19 cellular contexts compared by ENCODE assay signal in genomic region chr2:188444106-188444835, GRCh38.
DNase-seq lines count a peak whose midpoint lies in the region; ATAC-seq, FAIRE-seq and TF ChIP-seq lines count a peak whose summit lies in the region.
"Had no signal": no experiment of that assay in that cellular context is flagged by ENCODE, and none has a peak within 500 bp of the region (broad histone marks: within the 10 kb centered on the region; RNA-seq: fewer than 3 reads in every experiment).

No MANE protein-coding gene starts in this region.

- H3K9me3 Mint-ChIP-seq in stimulated activated effector memory CD8-positive, alpha-beta T cell treated with anti-CD3 and anti-CD28 coated beads, Interleukin-12 subunit alpha, Interleukin-12 subunit beta, amount 100 ng/mL, for 72 hours = peaks cover 7% of the 10 kb centered on the region

- H3K4me1 Mint-ChIP-seq in stimulated activated effector memory CD8-positive, alpha-beta T cell treated with anti-CD3 and anti-CD28 coated beads, Interleukin-12 subunit alpha, Interleukin-12 subunit beta, amount 100 ng/mL, for 72 hours = no peaks in the 10 kb centered on the region
- H3K4me1 Mint-ChIP-seq: B cell; CD4-positive, CD25-positive, alpha-beta regulatory T cell had no signal

- no peak overlapping the region for H3K27ac Mint-ChIP-seq in stimulated activated effector memory CD8-positive, alpha-beta T cell treated with anti-CD3 and anti-CD28 coated beads, Interleukin-12 subunit alpha, Interleukin-12 subunit beta, amount 100 ng/mL, for 72 hours
- H3K27ac Mint-ChIP-seq: B cell; CD4-positive, CD25-positive, alpha-beta regulatory T cell had no signal

- no peak for FAIRE-seq in HTR-8/SVneo (lab: Jason Lieb, UNC)
- FAIRE-seq: K562 had no signal

- H3K4me3 Mint-ChIP-seq in stimulated activated effector memory CD8-positive, alpha-beta T cell treated with anti-CD3 and anti-CD28 coated beads, Interleukin-12 subunit alpha, Interleukin-12 subunit beta, amount 100 ng/mL, for 72 hours = no peak overlapping the region
- H3K4me3 Mint-ChIP-seq: B cell; CD4-positive, CD25-positive, alpha-beta regulatory T cell had no signal

- H3K36me3 Mint-ChIP-seq in stimulated activated effector memory CD8-positive, alpha-beta T cell treated with anti-CD3 and anti-CD28 coated beads, Interleukin-12 subunit alpha, Interleukin-12 subunit beta, amount 100 ng/mL, for 72 hours = no peaks in the 10 kb centered on the region
- H3K36me3 Mint-ChIP-seq: CD4-positive, CD25-positive, alpha-beta regulatory T cell had no signal

- no peak for TF ChIP-seq CTCF in cardiac fibroblast (IDR thresholded peaks at IDR 0.05; ENCODE audit: low read depth, low read length)

- peak; percentile 19 for DNase-seq in HTR-8/SVneo (ENCODE audit: insufficient read length, low spot score)
- DNase-seq in cardiac fibroblast (ENCODE audit: low read depth in 2 of 2) = peak; percentile 12 to 17
- peak; percentile 36 for DNase-seq in glomerular endothelial cell (ENCODE audit: extremely low read depth, low read depth, low spot score)
- DNase-seq in NCI-H1930 (lab: John Stamatoyannopoulos, UW) = no peak
- no peak for DNase-seq in stimulated activated effector memory CD8-positive, alpha-beta T cell treated with anti-CD3 and anti-CD28 coated beads, Interleukin-12 subunit alpha, Interleukin-12 subunit beta, amount 100 ng/mL, for 72 hours (ENCODE audit: low spot score in 2 of 2)
- DNase-seq: Caco-2; CD4-positive, CD25-positive, alpha-beta regulatory T cell; DMS153; NCI-H1436; NCI-H2029 treated with DMSO at 0.1 percent for 48 hours; NCI-H2171 treated with DMSO at 0.1 percent for 48 hours; NCI-H510A; PC-9 had no signal

- no peak overlapping the region for H3K4me3 ChIP-seq in cardiac fibroblast (replicated peaks in 1 of 2; ENCODE audit: low read depth in 2 of 2, low read length in 2 of 2)
- H3K4me3 ChIP-seq: K562, PC-9 had no signal

- ATAC-seq in stimulated activated effector memory CD8-positive, alpha-beta T cell treated with anti-CD3 and anti-CD28 coated beads, Interleukin-12 subunit alpha, Interleukin-12 subunit beta, amount 100 ng/mL, for 72 hours = no peak
- ATAC-seq in GM18519 (IDR thresholded peaks at IDR 0.05; ENCODE audit: low FRiP score, unreplicated experiment) (no peak), GM18873 (IDR thresholded peaks at IDR 0.05; ENCODE audit: low FRiP score, unreplicated experiment) (no peak)
- ATAC-seq: HCT116, K562, Right ventricle myocardium inferior had no signal

Comparison
In these comparisons a context has a peak if more than half of its experiments do, and no peak if none do; other contexts are left out.
1. DNase-seq: peak in HTR-8/SVneo (single experiment), cardiac fibroblast (2 of 2) and glomerular endothelial cell (single experiment); none in NCI-H1930 (0 of 2) and stimulated activated effector memory CD8-positive, alpha-beta T cell treated with anti-CD3 and anti-CD28 coated beads, Interleukin-12 subunit alpha, Interleukin-12 subunit beta, amount 100 ng/mL, for 72 hours (0 of 2).